Comparison of ENCODE assay signal across 8 cellular contexts in the genomic region with DNA sequence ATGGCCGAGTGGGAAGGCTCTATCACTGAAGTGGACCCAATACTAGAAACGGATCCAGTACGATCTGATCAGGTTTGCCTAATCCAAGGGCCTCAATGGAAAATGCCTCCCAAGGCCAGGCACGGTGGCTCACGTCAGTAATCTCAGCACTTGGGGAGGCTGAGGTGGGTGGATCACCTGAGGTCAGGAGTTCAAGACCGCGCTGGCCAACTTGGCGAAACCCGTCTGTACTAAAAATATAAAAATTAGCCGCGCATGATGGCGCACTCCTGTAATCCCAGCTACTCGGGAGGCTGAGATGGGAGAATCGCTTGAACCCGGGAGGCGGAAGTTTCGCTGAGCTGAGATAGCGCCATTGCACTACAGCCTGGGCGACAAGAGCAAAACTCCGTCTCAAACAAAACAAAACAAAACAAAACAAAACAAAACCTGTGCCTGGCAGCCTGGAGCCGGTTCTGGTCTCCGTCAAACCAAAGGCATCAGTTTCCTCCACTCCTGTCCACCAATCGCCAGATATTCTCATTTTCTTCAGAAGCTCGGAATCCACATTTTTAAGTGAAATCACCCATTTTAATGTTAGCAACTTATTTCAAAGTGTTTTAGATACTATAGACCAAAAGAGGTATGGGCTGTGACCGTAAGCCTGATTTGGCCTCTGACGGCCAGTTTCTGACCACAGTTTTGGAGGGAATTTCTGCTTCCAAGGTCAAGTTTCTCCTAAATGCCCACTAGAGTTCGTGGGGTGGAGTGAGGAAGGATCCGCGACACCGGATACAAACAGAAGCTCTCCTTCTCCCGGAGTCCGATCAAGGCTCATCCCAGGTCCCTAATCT. TPM values are rescaled to one million over a fixed set of nuclear protein-coding genes. Genes with fewer than 3 reads are reported as not detected.
DNase-seq lines count a peak whose midpoint lies in the region; ATAC-seq, FAIRE-seq and TF ChIP-seq lines count a peak whose summit lies in the region.

No MANE protein-coding gene starts in this region.

- no peaks in the 10 kb centered on the region for H3K27me3 ChIP-seq in heart right ventricle
- no peaks in the 10 kb centered on the region for H3K27me3 ChIP-seq in GM12878 (replicated peaks in 1 of 2; ENCODE audit: control insufficient read depth in 2 of 2, insufficient read depth in 2 of 2, low read length in 1 of 2)

- peaks cover 20% of the 10 kb centered on the region for H3K79me2 ChIP-seq in GM12878 (ENCODE audit: control insufficient read depth, insufficient read depth, low read length)

- H2AFZ ChIP-seq in GM12878 (ENCODE audit: control insufficient read depth, low read depth, low read length), result peak overlapping the region; percentile 98

- H3K4me1 ChIP-seq in heart right ventricle (peaks cover 5 to 42% (median 27%) of the 10 kb centered on the region in 9 donors), GM12878 (ENCODE audit: control insufficient read depth, insufficient read depth, low read length) (no peaks in the 10 kb centered on the region; the same call in none of the 2 replicates), urinary bladder (ENCODE audit: insufficient read depth) (no peaks in the 10 kb centered on the region)

- no peaks in the 10 kb centered on the region for H3K9me3 Mint-ChIP-seq in memory B cell

- H4K20me1 ChIP-seq in GM12878 (ENCODE audit: control insufficient read depth, insufficient read depth), result no peaks in the 10 kb centered on the region

- H3K9ac ChIP-seq in GM12878 (ENCODE audit: control insufficient read depth, insufficient read depth, low read length), result peak overlapping the region; percentile 81

- in situ Hi-C loops in GM12878 (cut with MboI) (no loop called here), GM13976 (cut with MboI; ENCODE audit: low sequenced_read_pairs, unreplicated experiment) (no loop called here)

- 67 to 72% methylated on average over 32 of the region's 32 CpGs for WGBS in heart right ventricle, 2 donors
- WGBS in GM12878 (ENCODE audit: insufficient coverage, insufficient replicate concordance, low lambda C conversion rate, missing lambda C conversion rate), result 71% methylated on average over 32 of the region's 32 CpGs
- WGBS in urinary bladder, result 68% methylated on average over 32 of the region's 32 CpGs

- peak overlapping the region; percentile 78 for H3K27ac Mint-ChIP-seq in memory B cell

- ATAC-seq in heart right ventricle, result no peak
- ATAC-seq in left cardiac atrium, result no peak
- no peak for ATAC-seq in GM12878
- ATAC-seq in memory B cell (ENCODE audit: low read depth), result no peak

- H3K36me3 ChIP-seq in heart right ventricle, result no peaks in the 10 kb centered on the region
- no peaks in the 10 kb centered on the region for H3K36me3 ChIP-seq in GM12878 (ENCODE audit: control insufficient read depth in 2 of 2, insufficient read depth in 2 of 2, low read length in 1 of 2)
- no peaks in the 10 kb centered on the region for H3K36me3 ChIP-seq in urinary bladder (ENCODE audit: insufficient read depth)

- H3K9me3 ChIP-seq in heart right ventricle, result no peaks in the 10 kb centered on the region
- no peaks in the 10 kb centered on the region; the same call in 2 of the 3 replicates for H3K9me3 ChIP-seq in GM12878 (replicated peaks; ENCODE audit: control insufficient read depth, insufficient read depth, low read length)

- TF ChIP-seq CTCF in heart right ventricle (IDR thresholded peaks at IDR 0.05) (no peak), GM12878 (IDR thresholded peaks at IDR 0.05 in 2 of 3, conservative IDR thresholded peaks at IDR 0.05 in 1 of 3; ENCODE audit: control insufficient read depth in 2 of 3, extremely low read depth in 1 of 3, insufficient read depth in 1 of 3, low read depth in 3 of 3, low read length in 3 of 3) (no peak), GM13976 (IDR thresholded peaks at IDR 0.05; ENCODE audit: borderline replicate concordance, control extremely low read depth, extremely low read depth, insufficient read depth, missing control alignments) (no peak)

- SMC1A ChIA-PET in GM12878 (lab: Charles Lee; ENCODE audit: uncharacterized antibody, unreplicated experiment), result interaction anchor here (0.8 to 8.3 kb wide), 9 partner anchors 8 to 329 kb away, joined by 3 to 47 read pairs (median 4); a partner anchor contains a TSS

- TF ChIP-seq EP300 in GM12878 (IDR thresholded peaks at IDR 0.05; ENCODE audit: borderline replicate concordance in 1 of 2, control insufficient read depth in 1 of 2, low read depth in 2 of 2, low read length in 2 of 2), result no peak

- no peak for TF ChIP-seq POLR2A in GM12878 (IDR thresholded peaks at IDR 0.05; ENCODE audit: low read depth, low read length)

- intact Hi-C loops in heart right ventricle (cut with DNase I) (loop anchor here in 1 of 10 donors (2.0 kb wide), 2 partner anchors 17 to 29 kb away; a partner anchor contains a TSS), left cardiac atrium (cut with DNase I) (no loop called here), GM12878 (cut with micrococcal nuclease; ENCODE audit: unreplicated experiment) (loop anchor here (2.0 kb wide), 1 partner anchor 29 kb away; a partner anchor contains a TSS)

- peak overlapping the region; percentile 32 to 67 (median 56) for H3K4me3 ChIP-seq in heart right ventricle
- H3K4me3 ChIP-seq in GM12878, result peak overlapping the region; percentile 78
- peak overlapping the region; percentile 49 for H3K4me3 ChIP-seq in urinary bladder (ENCODE audit: low read depth, low read length)

- no peak for FAIRE-seq in GM12878 (lab: Jason Lieb, UNC)

- H3K4me2 ChIP-seq in GM12878 (ENCODE audit: control insufficient read depth, insufficient read depth), result peak overlapping the region; percentile 97

- TF ChIP-seq RAD21 in GM12878 (IDR thresholded peaks at IDR 0.05; ENCODE audit: insufficient read depth, low read depth, low read length), result no peak

- no peaks in the 10 kb centered on the region for H3K36me3 Mint-ChIP-seq in memory B cell

- POLR2A ChIA-PET in GM12878 (lab: Charles Lee), result interaction anchor here (0.6 to 5.6 kb wide), 4 partner anchors 11 to 373 kb away, joined by 5 to 25 read pairs (median 6); a partner anchor contains a TSS

- BruUV-seq in GM12878 (replicated peaks; lab: Mats Ljungman, UMichigan), result TSS peak; percentile 93

- RAD21 ChIA-PET in GM12878 (lab: Charles Lee; ENCODE audit: unreplicated experiment), result interaction anchor here (1.1 to 2.5 kb wide), 3 partner anchors 16 to 330 kb away, joined by 4 to 18 read pairs (median 10); a partner anchor contains a TSS

- H3K4me1 Mint-ChIP-seq in memory B cell, result peaks cover 11% of the 10 kb centered on the region

- CTCF ChIA-PET in GM12878 (lab: Yijun Ruan, JAX), result interaction anchor here (0.9 to 8.2 kb wide), 7 partner anchors 15 to 330 kb away, joined by 3 to 68 read pairs (median 5); a partner anchor contains a TSS

- H3K4me3 Mint-ChIP-seq in memory B cell, result peak overlapping the region; percentile 91

- H3K27me3 Mint-ChIP-seq in memory B cell, result no peaks in the 10 kb centered on the region

- DNase-seq in heart right ventricle, result no peak
- no peak for DNase-seq in left cardiac atrium
- DNase-seq in GM12878 (ENCODE audit: low read depth, low spot score), result no peak
- no peak for DNase-seq in memory B cell (ENCODE audit: low spot score in 2 of 2)
- DNase-seq in Ammon's horn (ENCODE audit: low spot score), result no peak
- no peak for DNase-seq in GM13976 (ENCODE audit: low spot score)
- no peak for DNase-seq in CD1c-positive myeloid dendritic cell (ENCODE audit: extremely low spot score)

- H3K27ac ChIP-seq in heart right ventricle (peak overlapping the region; percentile 20 to 87 (median 81)), GM12878 (ENCODE audit: control insufficient read depth, insufficient read depth) (peak overlapping the region; percentile 92), urinary bladder (ENCODE audit: low read depth) (peak overlapping the region; percentile 65)

RNA-seq across cellular contexts. Expression of a gene that starts 0.7 kb away (rescaled TPM):
- 10 to 100 TPM in 6 of 10 donors, 1 to 10 TPM in 4; 5.9 to 37.3 (median 12.2) TPM for total RNA-seq in heart right ventricle
- 10 to 100 TPM; 13.6 to 16.6 TPM for polyA plus RNA-seq in heart right ventricle
- 10 to 100 TPM; 36.3 to 50.6 TPM for total RNA-seq in left cardiac atrium
- total RNA-seq in GM12878 (2013; cell fraction: nucleolus; rRNA removed), result 2.5 and 2.7 TPM in 2 replicates
- total RNA-seq in GM12878 (2014; rRNA removed), result 24.6 and 26.4 TPM in 2 replicates
- total RNA-seq in GM12878 (2014; rRNA removed; fragmentation: Illumina TruSeq; extraction: Trizol), result 27.6 and 33.4 TPM in 2 replicates
- total RNA-seq in GM12878 (2021), result 24.0 and 25.0 TPM in 2 replicates
- polyA plus RNA-seq in GM12878 (2011; ENCODE audit: low read depth), result 15.3 TPM
- polyA plus RNA-seq in GM12878 (2011; rRNA removed), result 29.0 and 34.1 TPM in 2 replicates
- polyA plus RNA-seq in GM12878 (2011; cell fraction: cytosol; rRNA removed), result 32.2 and 35.7 TPM in 2 replicates
- polyA plus RNA-seq in GM12878 (2011; cell fraction: nucleus; rRNA removed), result 10.9 and 14.9 TPM in 2 replicates
- polyA plus RNA-seq in GM12878 (2012), result 14.0 and 15.3 TPM in 2 replicates
- polyA plus RNA-seq in GM12878 (2014; fragmentation: Illumina TruSeq; extraction: Trizol), result 25.5 and 35.9 TPM in 2 replicates
- 10 to 100 TPM; 35.2 to 40.0 TPM for polyA plus RNA-seq in GM12878 (2014; fragmentation: Nextera tagmentation; extraction: Ambion mirVana)
- 25.0 and 26.0 TPM in 2 replicates for polyA plus RNA-seq in GM12878 (2014; rRNA removed)
- polyA plus RNA-seq in GM12878 (2016; fragmentation: Nextera tagmentation; extraction: Ambion mirVana), result 10 to 100 TPM; 82.4 to 84.9 TPM
- 15.7 and 18.5 TPM in 2 replicates for polyA minus RNA-seq in GM12878 (2011; rRNA and poly(A)+ RNA removed)
- 7.1 and 9.1 TPM in 2 replicates for polyA minus RNA-seq in GM12878 (2011; cell fraction: cytosol; rRNA and poly(A)+ RNA removed)
- 2.4 and 2.7 TPM in 2 replicates for polyA minus RNA-seq in GM12878 (2011; cell fraction: nucleus; rRNA and poly(A)+ RNA removed)
- total RNA-seq in urinary bladder, result 12.1 TPM
- polyA plus RNA-seq in urinary bladder, result 92.5 TPM

RNA-seq across cellular contexts. Expression of a gene that starts 29.0 kb away (rescaled TPM):
- 10 to 100 TPM; 11.2 to 23.4 (median 15.6) TPM for total RNA-seq in heart right ventricle
- polyA plus RNA-seq in heart right ventricle, result 10 to 100 TPM in 1 of 2 donors, 1 to 10 TPM in 1; 5.4 to 23.1 TPM
- 10 to 100 TPM; 16.5 to 22.8 TPM for total RNA-seq in left cardiac atrium
- total RNA-seq in GM12878 (2013; cell fraction: nucleolus; rRNA removed), result 31.1 and 34.0 TPM in 2 replicates
- 55.6 and 64.0 TPM in 2 replicates for total RNA-seq in GM12878 (2014; rRNA removed)
- 67.0 and 68.6 TPM in 2 replicates for total RNA-seq in GM12878 (2014; rRNA removed; fragmentation: Illumina TruSeq; extraction: Trizol)
- total RNA-seq in GM12878 (2021), result 93.1 and 97.9 TPM in 2 replicates
- 49.2 TPM for polyA plus RNA-seq in GM12878 (2011; ENCODE audit: low read depth)
- polyA plus RNA-seq in GM12878 (2011; rRNA removed), result 86.4 and 112 TPM in 2 replicates
- polyA plus RNA-seq in GM12878 (2011; cell fraction: cytosol; rRNA removed), result 167 and 168 TPM in 2 replicates
- polyA plus RNA-seq in GM12878 (2011; cell fraction: nucleus; rRNA removed), result 89.6 and 97.2 TPM in 2 replicates
- polyA plus RNA-seq in GM12878 (2012), result 101 and 107 TPM in 2 replicates
- 51.1 and 87.9 TPM in 2 replicates for polyA plus RNA-seq in GM12878 (2014; fragmentation: Illumina TruSeq; extraction: Trizol)
- polyA plus RNA-seq in GM12878 (2014; fragmentation: Nextera tagmentation; extraction: Ambion mirVana), result 10 to 100 TPM; 31.1 to 44.0 TPM
- polyA plus RNA-seq in GM12878 (2014; rRNA removed), result 117 and 121 TPM in 2 replicates
- polyA plus RNA-seq in GM12878 (2016; fragmentation: Nextera tagmentation; extraction: Ambion mirVana), result 10 to 100 TPM; 76.9 to 79.1 TPM
- polyA minus RNA-seq in GM12878 (2011; rRNA and poly(A)+ RNA removed), result 86.5 and 139 TPM in 2 replicates
- 47.7 and 51.3 TPM in 2 replicates for polyA minus RNA-seq in GM12878 (2011; cell fraction: cytosol; rRNA and poly(A)+ RNA removed)
- 32.5 and 54.4 TPM in 2 replicates for polyA minus RNA-seq in GM12878 (2011; cell fraction: nucleus; rRNA and poly(A)+ RNA removed)
- total RNA-seq in urinary bladder, result 9.8 TPM
- 48.7 TPM for polyA plus RNA-seq in urinary bladder

RNA-seq across cellular contexts. Expression of a gene that starts 36.4 kb away (rescaled TPM):
- 10 to 100 TPM; 19.1 to 31.1 (median 21.2) TPM for total RNA-seq in heart right ventricle
- polyA plus RNA-seq in heart right ventricle, result 10 to 100 TPM in 1 of 2 donors, 1 to 10 TPM in 1; 9.0 to 13.1 TPM
- 10 to 100 TPM; 19.4 to 19.5 TPM for total RNA-seq in left cardiac atrium
- 58.8 and 64.9 TPM in 2 replicates for total RNA-seq in GM12878 (2013; cell fraction: nucleolus; rRNA removed)
- total RNA-seq in GM12878 (2014; rRNA removed), result 22.5 and 27.3 TPM in 2 replicates
- total RNA-seq in GM12878 (2014; rRNA removed; fragmentation: Illumina TruSeq; extraction: Trizol), result 16.9 and 20.3 TPM in 2 replicates
- 40.4 and 47.0 TPM in 2 replicates for total RNA-seq in GM12878 (2021)
- 9.8 TPM for polyA plus RNA-seq in GM12878 (2011; ENCODE audit: low read depth)
- polyA plus RNA-seq in GM12878 (2011; rRNA removed), result 5.0 and 8.6 TPM in 2 replicates
- 9.9 and 15.0 TPM in 2 replicates for polyA plus RNA-seq in GM12878 (2011; cell fraction: cytosol; rRNA removed)
- 29.9 and 49.2 TPM in 2 replicates for polyA plus RNA-seq in GM12878 (2011; cell fraction: nucleus; rRNA removed)
- 17.6 and 19.3 TPM in 2 replicates for polyA plus RNA-seq in GM12878 (2012)
- 27.4 and 33.7 TPM in 2 replicates for polyA plus RNA-seq in GM12878 (2014; fragmentation: Illumina TruSeq; extraction: Trizol)
- polyA plus RNA-seq in GM12878 (2014; fragmentation: Nextera tagmentation; extraction: Ambion mirVana), result 1 to 10 TPM; 2.8 to 2.9 TPM
- polyA plus RNA-seq in GM12878 (2014; rRNA removed), result 18.5 and 21.6 TPM in 2 replicates
- polyA plus RNA-seq in GM12878 (2016; fragmentation: Nextera tagmentation; extraction: Ambion mirVana), result 10 to 100 TPM; 29.8 to 31.4 TPM
- polyA minus RNA-seq in GM12878 (2011; rRNA and poly(A)+ RNA removed), result 11.6 and 15.1 TPM in 2 replicates
- 5.6 and 9.3 TPM in 2 replicates for polyA minus RNA-seq in GM12878 (2011; cell fraction: cytosol; rRNA and poly(A)+ RNA removed)
- 10.3 and 26.2 TPM in 2 replicates for polyA minus RNA-seq in GM12878 (2011; cell fraction: nucleus; rRNA and poly(A)+ RNA removed)
- 17.8 TPM for total RNA-seq in urinary bladder
- polyA plus RNA-seq in urinary bladder, result 20.4 TPM
